1 cellular context compared by ENCODE assay signal in genomic region chr5:10543585-10544040, GRCh38.
TF ChIP-seq lines count a peak whose summit lies in the region.

No MANE protein-coding gene starts in this region.

TF ChIP-seq in K562, 482 proteins besides CTCF, POLR2A, EP300 and RAD21 (continued from another document and continues in another):
- TF ChIP-seq ZBTB11 (CRISPR knock-in tag; IDR thresholded peaks at IDR 0.05) (no peak), BCOR (IDR thresholded peaks at IDR 0.05) (0 out of 2 replicates have a peak, but pooled peaks have one; percentile 14), ETV5 (CRISPR knock-in tag; IDR thresholded peaks at IDR 0.05; ENCODE audit: low read depth) (no peak), ETV1 (tag; conservative IDR thresholded peaks at IDR 0.05; ENCODE audit: low read depth) (0 out of 2 replicates have a peak, but pooled peaks have one; percentile 10), PURB (CRISPR knock-in tag; IDR thresholded peaks at IDR 0.05; ENCODE audit: low read depth) (no peak), DACH1 (IDR thresholded peaks at IDR 0.05; ENCODE audit: partially characterized antibody) (no peak), PTTG1 (tag; IDR thresholded peaks at IDR 0.05; ENCODE audit: low read depth) (no peak), HES1 (IDR thresholded peaks at IDR 0.05; ENCODE audit: low read depth) (no peak), ZNF583 (CRISPR knock-in tag; IDR thresholded peaks at IDR 0.05) (no peak), MYNN (IDR thresholded peaks at IDR 0.05) (no peak), MYNN (CRISPR knock-in tag; IDR thresholded peaks at IDR 0.05) (no peak), GABPA (tag; conservative IDR thresholded peaks at IDR 0.05; ENCODE audit: low read depth) (no peak), MLX (CRISPR knock-in tag; conservative IDR thresholded peaks at IDR 0.05) (no peak), JUND (IDR thresholded peaks at IDR 0.05; ENCODE audit: borderline replicate concordance, low read depth, low read length) (peak; percentile 22; the same call in 1 of the 2 replicates), JUND (tag; IDR thresholded peaks at IDR 0.05; ENCODE audit: borderline replicate concordance, low read depth, low read length) (no peak), HDAC3 (IDR thresholded peaks at IDR 0.05; ENCODE audit: borderline replicate concordance, partially characterized antibody) (no peak), RCOR1 (IDR thresholded peaks at IDR 0.05; ENCODE audit: borderline replicate concordance in 1 of 2, low read depth in 2 of 2, low read length in 2 of 2) (no peak), ATF6 (CRISPR knock-in tag; IDR thresholded peaks at IDR 0.05) (no peak), SMAD3 (CRISPR knock-in tag; conservative IDR thresholded peaks at IDR 0.05) (no peak), TOE1 (IDR thresholded peaks at IDR 0.05; ENCODE audit: borderline replicate concordance) (no peak), TOE1 (CRISPR knock-in tag; IDR thresholded peaks at IDR 0.05; ENCODE audit: borderline replicate concordance, low read depth) (no peak), CEBPZ (IDR thresholded peaks at IDR 0.05; ENCODE audit: borderline replicate concordance, low read depth, low read length) (no peak), ZNF140 (CRISPR knock-in tag; IDR thresholded peaks at IDR 0.05) (no peak), ATF2 (CRISPR knock-in tag; IDR thresholded peaks at IDR 0.05) (no peak), GATAD2A (IDR thresholded peaks at IDR 0.05) (no peak), ZKSCAN8 (CRISPR knock-in tag; IDR thresholded peaks at IDR 0.05) (no peak), TCF7L2 (IDR thresholded peaks at IDR 0.05; ENCODE audit: low read depth, low read length) (no peak), SAP30 (IDR thresholded peaks at IDR 0.05; ENCODE audit: borderline replicate concordance, insufficient read depth, low read depth, low read length, poor library complexity, severe bottlenecking) (no peak), PCBP2 (IDR thresholded peaks at IDR 0.05; ENCODE audit: low read depth, low read length, poor library complexity, severe bottlenecking) (no peak), KAT2B (IDR thresholded peaks at IDR 0.05; ENCODE audit: low read depth, low read length) (no peak), ZNF584 (CRISPR knock-in tag; IDR thresholded peaks at IDR 0.05; ENCODE audit: low read depth) (no peak), MED1 (CRISPR knock-in tag; IDR thresholded peaks at IDR 0.05; ENCODE audit: borderline replicate concordance) (no peak), E2F4 (CRISPR knock-in tag; IDR thresholded peaks at IDR 0.05; ENCODE audit: low read depth) (no peak), NFATC3 (IDR thresholded peaks at IDR 0.05) (no peak), SLC30A9 (CRISPR knock-in tag; IDR thresholded peaks at IDR 0.05) (no peak), ZNF3 (CRISPR knock-in tag; IDR thresholded peaks at IDR 0.05) (no peak), NUFIP1 (IDR thresholded peaks at IDR 0.05; ENCODE audit: partially characterized antibody) (no peak), CBFA2T2 (conservative IDR thresholded peaks at IDR 0.05) (peak; percentile 31; the same call in 1 of the 2 replicates), KLF10 (CRISPR knock-in tag; IDR thresholded peaks at IDR 0.05) (no peak), POLR3G (IDR thresholded peaks at IDR 0.05; ENCODE audit: extremely low read depth, insufficient read length, insufficient replicate concordance) (no peak), ZNF23 (CRISPR knock-in tag; IDR thresholded peaks at IDR 0.05) (no peak), ZNF740 (CRISPR knock-in tag; IDR thresholded peaks at IDR 0.05) (no peak), ZNF740 (tag; IDR thresholded peaks at IDR 0.05) (no peak), NCOA2 (IDR thresholded peaks at IDR 0.05; ENCODE audit: partially characterized antibody in 2 of 2) (no peak), POLR2H (tag; IDR thresholded peaks at IDR 0.05; ENCODE audit: low read depth) (no peak), LARP7 (IDR thresholded peaks at IDR 0.05) (no peak), ZNF263 (CRISPR knock-in tag; IDR thresholded peaks at IDR 0.05; ENCODE audit: borderline replicate concordance) (no peak), ZNF507 (tag; conservative IDR thresholded peaks at IDR 0.05) (no peak), LEF1 (IDR thresholded peaks at IDR 0.05) (no peak), ZBTB1 (CRISPR knock-in tag; IDR thresholded peaks at IDR 0.05; ENCODE audit: borderline replicate concordance, low read depth) (no peak), FOXO4 (CRISPR knock-in tag; IDR thresholded peaks at IDR 0.05) (no peak), ZNF384 (IDR thresholded peaks at IDR 0.05; ENCODE audit: low read depth, low read length) (no peak), ZC3H8 (IDR thresholded peaks at IDR 0.05) (no peak), ZBTB2 (IDR thresholded peaks at IDR 0.05) (no peak)
